7 cellular contexts compared by ENCODE assay signal in the genomic region with DNA sequence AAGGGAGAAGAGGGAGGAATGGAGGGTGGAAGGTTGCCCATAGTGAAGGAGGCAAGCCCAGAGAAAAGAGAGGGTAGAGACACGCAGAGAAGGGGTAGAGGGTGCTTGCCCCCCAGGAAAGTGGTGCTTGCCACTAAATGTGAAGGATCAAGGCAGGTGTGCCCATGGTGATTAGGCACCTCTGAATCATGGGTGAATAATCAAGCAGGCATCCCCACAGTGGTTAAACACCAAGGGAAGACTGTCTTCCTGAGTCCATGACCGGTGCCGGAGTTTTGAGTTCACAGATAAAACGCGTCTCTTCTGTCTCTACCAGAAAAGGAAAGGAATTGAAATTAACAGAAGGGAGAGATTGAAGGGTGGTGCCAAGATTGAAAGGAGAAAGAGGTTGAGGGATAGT.
DNase-seq lines count a peak whose midpoint lies in the region; ATAC-seq and TF ChIP-seq lines count a peak whose summit lies in the region.
"Not testable (repeated sequence)": the region's sequence is repeated elsewhere in the genome, so short reads cannot be mapped to it uniquely, and the experiment has no call there.

No MANE protein-coding gene starts in this region.

- not testable (repeated sequence) for H3K4me3 Mint-ChIP-seq in Caco-2 (ENCODE audit: unreplicated experiment)

- POLR2A ChIA-PET in Caco-2 (lab: Charles Lee); HCT116 (lab: Charles Lee); RWPE1 (lab: Yijun Ruan, JAX; ENCODE audit: low non-redundant PET): not testable (repeated sequence)

- not testable (repeated sequence) for H3K36me3 ChIP-seq in Caco-2 (ENCODE audit: control insufficient read depth, insufficient read depth, low read length); HCT116 (ENCODE audit: control insufficient read depth in 1 of 2, insufficient read depth in 2 of 2, low read length in 2 of 2); kidney epithelial cell (ENCODE audit: control insufficient read depth, insufficient read depth, low read length)

- CTCF ChIA-PET in Caco-2 (lab: Charles Lee); RWPE1 (lab: Yijun Ruan, JAX): not testable (repeated sequence)
- CTCF ChIA-PET in HCT116 (lab: Charles Lee) = interaction anchor here (0.7 kb wide), 1 partner anchor 303 kb away, joined by 4 read pairs; no protein-coding TSS in a partner anchor

- H3K27ac ChIP-seq in HCT116 (ENCODE audit: low read depth, low read length) = peak overlapping the region; percentile 77
- H3K27ac ChIP-seq in RWPE1 = not testable (repeated sequence)

- H3K9me3 Mint-ChIP-seq in Caco-2 (ENCODE audit: unreplicated experiment) = not testable (repeated sequence)

- H3K79me2 ChIP-seq in HCT116 (ENCODE audit: insufficient read depth, low read length) = peaks cover 11% of the 10 kb centered on the region

- not testable (repeated sequence) for H3K36me3 Mint-ChIP-seq in Caco-2 (ENCODE audit: insufficient read depth, unreplicated experiment)

- TF ChIP-seq RAD21 in HCT116 (IDR thresholded peaks at IDR 0.05; ENCODE audit: low read depth) = not testable (repeated sequence)

- in situ Hi-C loops in astrocyte of the spinal cord (cut with HindIII; ENCODE audit: low sequenced_read_pairs) = not testable (repeated sequence)

- TF ChIP-seq POLR2A in HCT116 (IDR thresholded peaks at IDR 0.05; ENCODE audit: borderline replicate concordance, extremely low read depth, insufficient read depth, insufficient read length) = not testable (repeated sequence)

- not testable (repeated sequence) for BruUV-seq in Caco-2 (replicated peaks; lab: Mats Ljungman, UMichigan)
- TSS peak; percentile 72 for BruUV-seq in HCT116 (replicated peaks; lab: Mats Ljungman, UMichigan)

- H3K9me3 ChIP-seq in Caco-2; HCT116 (ENCODE audit: control insufficient read depth in 1 of 2, insufficient read depth in 1 of 2, low read depth in 1 of 2, low read length in 2 of 2): not testable (repeated sequence)

- not testable (repeated sequence) for TF ChIP-seq CTCF in Caco-2 (IDR thresholded peaks at IDR 0.05; ENCODE audit: insufficient read depth in 1 of 2, low read depth in 1 of 2, low read length in 1 of 2, severe bottlenecking in 1 of 2, unreplicated experiment in 1 of 2); HCT116 (IDR thresholded peaks at IDR 0.05 in 2 of 3, conservative IDR thresholded peaks at IDR 0.05 in 1 of 3; ENCODE audit: borderline replicate concordance in 1 of 3, insufficient read depth in 1 of 3, low read depth in 2 of 3, low read length in 2 of 3); RWPE1 (conservative IDR thresholded peaks at IDR 0.05; ENCODE audit: low read depth); astrocyte of the spinal cord (IDR thresholded peaks at IDR 0.05; ENCODE audit: low read depth, low read length); epithelial cell of esophagus (IDR thresholded peaks at IDR 0.05; ENCODE audit: insufficient read depth, low read depth, low read length, missing control alignments); kidney epithelial cell (IDR thresholded peaks at IDR 0.05; ENCODE audit: insufficient read depth, low read length, poor library complexity, severe bottlenecking)

- DNase-seq in Caco-2 = not testable (repeated sequence)
- peak; percentile 39 for DNase-seq in HCT116 (ENCODE audit: low read depth, low spot score)
- peak; percentile 64 for DNase-seq in M059J (ENCODE audit: low read depth)
- DNase-seq in RWPE1 (ENCODE audit: low spot score) = peak; percentile 14
- peak; percentile 7 for DNase-seq in astrocyte of the spinal cord (ENCODE audit: low read depth, low spot score)
- DNase-seq in epithelial cell of esophagus (ENCODE audit: low read depth) = peak; percentile 66
- DNase-seq in kidney epithelial cell (ENCODE audit: low read depth) = peak; percentile 4

- peak overlapping the region; percentile 57 for H3K9ac ChIP-seq in HCT116 (ENCODE audit: low read length)

- not testable (repeated sequence) for H4K20me1 ChIP-seq in HCT116 (ENCODE audit: insufficient read depth)

- H3K27me3 Mint-ChIP-seq in Caco-2 (ENCODE audit: insufficient read depth, unreplicated experiment) = not testable (repeated sequence)

- H3K4me1 ChIP-seq in Caco-2 = not testable (repeated sequence)
- peaks cover 25 to 51% of the 10 kb centered on the region in 2 experiments for H3K4me1 ChIP-seq in HCT116 (ENCODE audit: control insufficient read depth in 1 of 2, insufficient read depth in 2 of 2, low read length in 2 of 2)

- ATAC-seq in HCT116 = peak; percentile 86

- H2AFZ ChIP-seq in HCT116 (ENCODE audit: low read depth, low read length, poor library complexity, severe bottlenecking) = not testable (repeated sequence)

- H3K4me3 ChIP-seq in Caco-2 (ENCODE audit: low read depth, low read length); astrocyte of the spinal cord (ENCODE audit: low read depth, low read length); epithelial cell of esophagus (ENCODE audit: low read length); kidney epithelial cell (ENCODE audit: low read depth, low read length): not testable (repeated sequence)
- peak overlapping the region; percentile 26 to 47 for H3K4me3 ChIP-seq in HCT116 (replicated peaks in 1 of 2; ENCODE audit: low read depth in 1 of 2, low read length in 2 of 2)

- intact Hi-C loops in Caco-2 (cut with micrococcal nuclease; ENCODE audit: unreplicated experiment); HCT116 (cut with micrococcal nuclease): not testable (repeated sequence)

- RAD21 ChIA-PET in HCT116 (lab: Charles Lee; ENCODE audit: low non-redundant PET in 1 of 2, low total read pairs in 2 of 2, uncharacterized antibody in 2 of 2, unreplicated experiment in 2 of 2) = not testable (repeated sequence)

- not testable (repeated sequence) for H3K27me3 ChIP-seq in Caco-2 (replicated peaks; ENCODE audit: control insufficient read depth, insufficient read depth, low read length); HCT116 (ENCODE audit: insufficient read depth, low read length); kidney epithelial cell (ENCODE audit: control insufficient read depth, insufficient read depth, low read length)

- H3K4me1 Mint-ChIP-seq in Caco-2 (ENCODE audit: low read depth, unreplicated experiment) = peaks cover 10% of the 10 kb centered on the region

- peak overlapping the region; percentile 56 for H3K27ac Mint-ChIP-seq in Caco-2 (ENCODE audit: unreplicated experiment)

- peak overlapping the region; percentile 68 for H3K4me2 ChIP-seq in HCT116 (ENCODE audit: low read length)

- not testable (repeated sequence) for H3K9me2 ChIP-seq in HCT116 (ENCODE audit: insufficient read depth)

TF ChIP-seq in HCT116, 20 proteins besides CTCF, POLR2A, EP300 and RAD21:
- TF ChIP-seq FOSL1 (IDR thresholded peaks at IDR 0.05; ENCODE audit: low read depth) (peak; percentile 71), SP1 (IDR thresholded peaks at IDR 0.05; ENCODE audit: low read depth) (peak; percentile 54; the same call in 1 of the 2 replicates), JUND (IDR thresholded peaks at IDR 0.05) (peak; percentile 63)
